ENCODE assay signal across 8 cellular contexts in genomic region chr16:67029249-67030096, GRCh38. TPM values are rescaled to one million over a fixed set of nuclear protein-coding genes. Genes with fewer than 3 reads are reported as not detected.
DNase-seq lines count a peak whose midpoint lies in the region; ATAC-seq and TF ChIP-seq lines count a peak whose summit lies in the region.

No MANE protein-coding gene starts in this region.

- peak; percentile 40 for ATAC-seq in HG03354 (IDR thresholded peaks at IDR 0.05; ENCODE audit: poor library complexity, severe bottlenecking, unreplicated experiment)

- peak overlapping the region; percentile 88 for H3K4me2 ChIP-seq in hepatocyte

- H3K79me2 ChIP-seq in hepatocyte, result peaks cover 46% of the 10 kb centered on the region

- H3K36me3 Mint-ChIP-seq in T-helper 1 cell treated with Interleukin-12 subunit alpha and Interleukin-12 subunit beta and Interleukin-4 antibody, amounts not matched to agents 30 μg/mL and 1 μg/mL, for 36 hours (ENCODE audit: low read depth), result peaks cover 34% of the 10 kb centered on the region

- no peaks in the 10 kb centered on the region for H3K27me3 ChIP-seq in ascending aorta
- no peaks in the 10 kb centered on the region for H3K27me3 ChIP-seq in hepatocyte

- H3K27me3 Mint-ChIP-seq in T-helper 1 cell treated with Interleukin-12 subunit alpha and Interleukin-12 subunit beta and Interleukin-4 antibody, amounts not matched to agents 30 μg/mL and 1 μg/mL, for 36 hours (ENCODE audit: low read depth), result no peaks in the 10 kb centered on the region

- intact Hi-C loops in ascending aorta (cut with DNase I), result loop anchor here (1.0 to 5.0 kb wide), 5 partner anchors 15 to 128 kb away; partner anchors contain the start of genes FBXL8, PHAF1 and TRADD

- H3K9me3 ChIP-seq in ascending aorta (no peaks in the 10 kb centered on the region), hepatocyte (ENCODE audit: low read depth) (no peaks in the 10 kb centered on the region)

- H3K4me1 ChIP-seq in ascending aorta, result peaks cover 8 to 20% of the 10 kb centered on the region in 2 donors
- H3K4me1 ChIP-seq in hepatocyte (ENCODE audit: insufficient read depth), result peaks cover 30% of the 10 kb centered on the region

- no peaks in the 10 kb centered on the region for H3K9me3 Mint-ChIP-seq in T-helper 1 cell treated with Interleukin-12 subunit alpha and Interleukin-12 subunit beta and Interleukin-4 antibody, amounts not matched to agents 30 μg/mL and 1 μg/mL, for 36 hours

- H3K4me3 ChIP-seq in ascending aorta, result peak overlapping the region; percentile 98 to 100
- H3K4me3 ChIP-seq in hepatocyte, result peak overlapping the region; percentile 76
- H3K4me3 ChIP-seq in retinal pigment epithelial cell (ENCODE audit: low read length), result peak overlapping the region; percentile 76

- TF ChIP-seq CTCF in ascending aorta (IDR thresholded peaks at IDR 0.05) (no peak), hepatocyte (IDR thresholded peaks at IDR 0.05; ENCODE audit: poor library complexity) (no peak), retinal pigment epithelial cell (conservative IDR thresholded peaks at IDR 0.05; ENCODE audit: low read depth, low read length) (no peak)

- H3K27ac Mint-ChIP-seq in T-helper 1 cell treated with Interleukin-12 subunit alpha and Interleukin-12 subunit beta and Interleukin-4 antibody, amounts not matched to agents 30 μg/mL and 1 μg/mL, for 36 hours, result peak overlapping the region; percentile 83

- H4K20me1 ChIP-seq in hepatocyte (ENCODE audit: insufficient read depth, poor library complexity, severe bottlenecking), result peaks cover 23% of the 10 kb centered on the region

- peak overlapping the region; percentile 90 for H3K4me3 Mint-ChIP-seq in T-helper 1 cell treated with Interleukin-12 subunit alpha and Interleukin-12 subunit beta and Interleukin-4 antibody, amounts not matched to agents 30 μg/mL and 1 μg/mL, for 36 hours

- 2% methylated on average over 97 of the region's 124 CpGs for WGBS in hepatocyte (ENCODE audit: low lambda C conversion rate, missing lambda C conversion rate)

- H3K36me3 ChIP-seq in ascending aorta (peaks cover 0 to 4% of the 10 kb centered on the region in 2 donors), hepatocyte (replicated peaks; ENCODE audit: insufficient read depth, low read depth) (no peaks in the 10 kb centered on the region)

- peak overlapping the region; percentile 98 to 99 for H3K27ac ChIP-seq in ascending aorta
- peak overlapping the region; percentile 99 for H3K27ac ChIP-seq in hepatocyte

- no peaks in the 10 kb centered on the region for H3K9me2 ChIP-seq in hepatocyte (replicated peaks; ENCODE audit: insufficient read depth)

- DNase-seq in Ammon's horn (ENCODE audit: low spot score) (peak; percentile 44), ascending aorta (ENCODE audit: low spot score in 2 of 2) (peak in 1 of 2 donors; percentile 82), hepatocyte (ENCODE audit: low spot score) (peak; percentile 76), retinal pigment epithelial cell (ENCODE audit: low read depth) (no peak), GM19240 (ENCODE audit: insufficient read length, low spot score) (no peak)

- TF ChIP-seq POLR2A in GM19099 (IDR thresholded peaks at IDR 0.05; ENCODE audit: extremely low read depth, insufficient read length, low read depth), result peak; percentile 56

- peaks cover 51% of the 10 kb centered on the region for H3K4me1 Mint-ChIP-seq in T-helper 1 cell treated with Interleukin-12 subunit alpha and Interleukin-12 subunit beta and Interleukin-4 antibody, amounts not matched to agents 30 μg/mL and 1 μg/mL, for 36 hours (ENCODE audit: low read depth)

- H2AFZ ChIP-seq in hepatocyte, result peak overlapping the region; percentile 85

RNA-seq across cellular contexts. Expression of gene CBFB, which starts 0.5 kb away (rescaled TPM):
- total RNA-seq in ascending aorta, result 59.1 TPM
- 48.0 and 59.0 TPM in 2 replicates for total RNA-seq in hepatocyte
- polyA plus RNA-seq in hepatocyte, result 39.3 and 47.4 TPM in 2 replicates

RNA-seq across cellular contexts. Expression of gene CES4A, which starts 41.1 kb away (rescaled TPM):
- total RNA-seq in ascending aorta, result 0.11 TPM
- total RNA-seq in hepatocyte, result 7.2 and 12.3 TPM in 2 replicates
- 11.8 and 17.9 TPM in 2 replicates for polyA plus RNA-seq in hepatocyte

Comparison
In these comparisons a context has a peak if more than half of its experiments do, and no peak if none do; other contexts are left out.
1. DNase-seq: peak in Ammon's horn (single experiment) and hepatocyte (single experiment); none in retinal pigment epithelial cell (single experiment) and GM19240 (single experiment).
2. Peak in every context shown above with its lines, with median percentiles within 50 percentile points of each other: H3K4me3 ChIP-seq.